13 cellular contexts compared by ENCODE assay signal in genomic region chr22:23784215-23784732, GRCh38. TPM values are rescaled to one million over a fixed set of nuclear protein-coding genes. Genes with fewer than 3 reads are reported as not detected.
DNase-seq lines count a peak whose midpoint lies in the region; ATAC-seq and TF ChIP-seq lines count a peak whose summit lies in the region.
"Had no signal": no experiment of that assay in that cellular context is flagged by ENCODE, and none has a peak within 500 bp of the region (broad histone marks: within the 10 kb centered on the region; RNA-seq: fewer than 3 reads in every experiment).

No MANE protein-coding gene starts in this region.

- H2AFZ ChIP-seq in Karpas-422 (ENCODE audit: low read length): no peak overlapping the region

- H3K79me2 ChIP-seq in Karpas-422 (ENCODE audit: low read length): peaks cover 20% of the 10 kb centered on the region

- peaks cover 36% of the 10 kb centered on the region for H3K4me1 ChIP-seq in CD8-positive, alpha-beta T cell (ENCODE audit: insufficient read depth, low read length)
- H3K4me1 ChIP-seq in Karpas-422 (ENCODE audit: low read length): peaks cover 23% of the 10 kb centered on the region

- no peak overlapping the region for H3K4me2 ChIP-seq in Karpas-422 (ENCODE audit: low read depth, low read length, poor library complexity, severe bottlenecking)

- no peaks in the 10 kb centered on the region for H3K27me3 Mint-ChIP-seq in CD8-positive, alpha-beta T cell (ENCODE audit: low read depth)
- H3K27me3 Mint-ChIP-seq in osteocyte (ENCODE audit: unreplicated experiment): no peaks in the 10 kb centered on the region

- no peak for TF ChIP-seq CTCF in CD8-positive, alpha-beta T cell (IDR thresholded peaks at IDR 0.05)
- TF ChIP-seq CTCF in brain microvascular endothelial cell (IDR thresholded peaks at IDR 0.05; ENCODE audit: low read depth, low read length, missing control alignments) (no peak), osteocyte (IDR thresholded peaks at IDR 0.05) (no peak)

- peak overlapping the region; percentile 80 for H3K27ac Mint-ChIP-seq in CD8-positive, alpha-beta T cell
- peak overlapping the region; percentile 61 for H3K27ac Mint-ChIP-seq in osteocyte (ENCODE audit: unreplicated experiment)

- H3K36me3 Mint-ChIP-seq in CD8-positive, alpha-beta T cell: peaks cover 2% of the 10 kb centered on the region
- peaks cover 3% of the 10 kb centered on the region for H3K36me3 Mint-ChIP-seq in osteocyte (ENCODE audit: unreplicated experiment)

- peaks cover 12% of the 10 kb centered on the region for H4K20me1 ChIP-seq in Karpas-422 (ENCODE audit: insufficient read depth, low read depth, low read length)

- H3K4me3 ChIP-seq in CD8-positive, alpha-beta T cell (ENCODE audit: low read depth, low read length): no peak overlapping the region
- H3K4me3 ChIP-seq in Karpas-422 (ENCODE audit: low read length) (no peak overlapping the region), brain microvascular endothelial cell (ENCODE audit: low read depth, low read length) (no peak overlapping the region)
- H3K4me3 ChIP-seq: pancreas, tibial artery had no signal

- H3K9me3 Mint-ChIP-seq in CD8-positive, alpha-beta T cell: no peaks in the 10 kb centered on the region
- H3K9me3 Mint-ChIP-seq in osteocyte (ENCODE audit: unreplicated experiment): no peaks in the 10 kb centered on the region

- no peak overlapping the region for H3K9ac ChIP-seq in Karpas-422 (ENCODE audit: low read length)

- CTCF ChIA-PET in CD8-positive, alpha-beta T cell (lab: Charles Lee): no interaction called here

- no peak overlapping the region for H3K4me3 Mint-ChIP-seq in CD8-positive, alpha-beta T cell
- no peak overlapping the region for H3K4me3 Mint-ChIP-seq in osteocyte (ENCODE audit: unreplicated experiment)

- no peaks in the 10 kb centered on the region for H3K36me3 ChIP-seq in CD8-positive, alpha-beta T cell (ENCODE audit: insufficient read depth, low read length)
- H3K36me3 ChIP-seq in Karpas-422 (ENCODE audit: insufficient read depth, low read length) (0 out of 2 replicates have a peak, but pooled peaks cover 15% of the 10 kb centered on the region), brain microvascular endothelial cell (replicated peaks) (no peaks in the 10 kb centered on the region)
- H3K36me3 ChIP-seq: pancreas, tibial artery had no signal

- no peaks in the 10 kb centered on the region for H3K9me2 ChIP-seq in Karpas-422 (replicated peaks; ENCODE audit: insufficient read depth, low read length)

- H3K27ac ChIP-seq in CD8-positive, alpha-beta T cell (ENCODE audit: low read depth, low read length): no peak overlapping the region
- H3K27ac ChIP-seq in Karpas-422 (ENCODE audit: low read length) (peak overlapping the region; percentile 32; the same call in 1 of the 2 replicates), brain microvascular endothelial cell (no peak overlapping the region)
- H3K27ac ChIP-seq: tibial artery had no signal

- POLR2A ChIA-PET in CD8-positive, alpha-beta T cell (lab: Charles Lee): interaction anchor here (1.2 kb wide), 1 partner anchor 21 kb away, joined by 3 read pairs; the partner anchor contains the start of gene C22orf15

- in situ Hi-C loops in brain microvascular endothelial cell (cut with HindIII; ENCODE audit: low pct_ligation_motif_present, low sequenced_read_pairs): no loop called here

- H3K27me3 ChIP-seq in CD8-positive, alpha-beta T cell (ENCODE audit: insufficient read depth, low read length): no peaks in the 10 kb centered on the region
- no peaks in the 10 kb centered on the region for H3K27me3 ChIP-seq in Karpas-422 (ENCODE audit: low read length)
- no peaks in the 10 kb centered on the region for H3K27me3 ChIP-seq in brain microvascular endothelial cell (replicated peaks)
- H3K27me3 ChIP-seq: pancreas, tibial artery had no signal

- H3K9me3 ChIP-seq in CD8-positive, alpha-beta T cell (ENCODE audit: low read length): no peaks in the 10 kb centered on the region
- H3K9me3 ChIP-seq in Karpas-422 (ENCODE audit: low read length): no peaks in the 10 kb centered on the region
- H3K9me3 ChIP-seq: pancreas, tibial artery had no signal

- ATAC-seq in CD8-positive, alpha-beta T cell: no peak
- ATAC-seq: pancreas had no signal

- intact Hi-C loops in CD8-positive, alpha-beta T cell (cut with DNase I, micrococcal nuclease): loop anchor here (10.0 kb wide), 2 partner anchors 111 to 771 kb away; partner anchors contain the start of genes GUCD1 (in 1 of the 2), MIF (in 1 of the 2) and SNRPD3 (in 1 of the 2)

- DNase-seq in CD8-positive, alpha-beta T cell: no peak
- DNase-seq in Karpas-422: no peak
- peak; percentile 60 for DNase-seq in brain microvascular endothelial cell
- no peak for DNase-seq in osteocyte (ENCODE audit: extremely low spot score, unreplicated experiment)
- DNase-seq in stimulated activated CD8-positive, alpha-beta memory T cell treated with anti-CD3 and anti-CD28 coated beads, Interleukin-4, amount 100 ng/mL, for 48 hours: no peak
- no peak for DNase-seq in NCI-H2196 treated with DMSO at 0.1 percent for 48 hours (lab: John Stamatoyannopoulos, UW; ENCODE audit: unreplicated experiment)
- no peak for DNase-seq in NCI-H2227 (lab: John Stamatoyannopoulos, UW; ENCODE audit: unreplicated experiment)
- DNase-seq: islet precursor cell, NCI-H1048, NCI-H748 treated with DMSO at 0.1 percent for 48 hours, tibial artery had no signal

- H3K4me1 Mint-ChIP-seq in CD8-positive, alpha-beta T cell (ENCODE audit: low read depth): peaks cover 32% of the 10 kb centered on the region
- H3K4me1 Mint-ChIP-seq in osteocyte (ENCODE audit: unreplicated experiment): peaks cover 51% of the 10 kb centered on the region

RNA-seq across cellular contexts. Expression of gene SMARCB1, which starts 2.5 kb away (rescaled TPM):
- total RNA-seq in CD8-positive, alpha-beta T cell: 10 to 100 TPM; 47.1 to 51.7 TPM
- total RNA-seq in Karpas-422 (2014; rRNA removed; shearing (Covaris generic); ENCODE audit: low replicate concordance): 400 and 531 TPM in 2 replicates
- 126 and 127 TPM in 2 replicates for total RNA-seq in osteocyte

RNA-seq across cellular contexts. Expression of gene MMP11, which starts 11.6 kb away (rescaled TPM):
- 1 to 10 TPM; 1.3 to 1.9 TPM for total RNA-seq in CD8-positive, alpha-beta T cell
- 48.2 and 84.2 TPM in 2 replicates for total RNA-seq in Karpas-422 (2014; rRNA removed; shearing (Covaris generic); ENCODE audit: low replicate concordance)
- total RNA-seq in osteocyte: 72.5 and 76.5 TPM in 2 replicates

RNA-seq across cellular contexts. Expression of gene CHCHD10, which starts 16.5 kb away (rescaled TPM):
- total RNA-seq in CD8-positive, alpha-beta T cell: 10 to 100 TPM; 40.7 to 52.4 TPM
- 115 and 220 TPM in 2 replicates for total RNA-seq in Karpas-422 (2014; rRNA removed; shearing (Covaris generic); ENCODE audit: low replicate concordance)
- total RNA-seq in osteocyte: 30.6 and 34.0 TPM in 2 replicates

RNA-seq across cellular contexts. Expression of gene C22orf15, which starts 21.5 kb away (rescaled TPM):
- under 1 TPM; 0.50 to 0.62 TPM for total RNA-seq in CD8-positive, alpha-beta T cell
- not detected in 2 replicates for total RNA-seq in Karpas-422 (2014; rRNA removed; shearing (Covaris generic); ENCODE audit: low replicate concordance)
- not detected in 2 replicates for total RNA-seq in osteocyte
- total RNA-seq: bronchial epithelial cell, pancreas had no signal

RNA-seq across cellular contexts. Expression of gene VPREB3, which starts 30.0 kb away (rescaled TPM):
- 1 to 10 TPM in 1 of 2 experiments, not detected in 1; 1.0 TPM for total RNA-seq in CD8-positive, alpha-beta T cell
- 321 and 642 TPM in 2 replicates for total RNA-seq in Karpas-422 (2014; rRNA removed; shearing (Covaris generic); ENCODE audit: low replicate concordance)
- not detected in 2 replicates for total RNA-seq in osteocyte
- total RNA-seq: bronchial epithelial cell had no signal

Comparison
In these comparisons a context has a peak if more than half of its experiments do, and no peak if none do; other contexts are left out.
1. RNA of gene MMP11, which starts 11.6 kb away (total RNA-seq): 72.5 to 76.5 TPM in osteocyte and 48.2 to 84.2 TPM in Karpas-422; 1.3 to 1.9 TPM in CD8-positive, alpha-beta T cell; every median in the first group is over 10 times any median in the second.